In genomic region chr5:138468966-138469539, GRCh38 we compare ENCODE assay signal across 9 cellular contexts. TPM values are rescaled to one million over a fixed set of nuclear protein-coding genes. Genes with fewer than 3 reads are reported as not detected.
A peak's percentile ranks its signal among the peaks of the same experiment; 100 is the strongest.
DNase-seq lines count a peak whose midpoint lies in the region; ATAC-seq and TF ChIP-seq lines count a peak whose summit lies in the region.
"Had no signal": no experiment of that assay in that cellular context is flagged by ENCODE, and none has a peak within 500 bp of the region (broad histone marks: within the 10 kb centered on the region; RNA-seq: fewer than 3 reads in every experiment).

No MANE protein-coding gene starts in this region.

- no peaks in the 10 kb centered on the region for H3K9me3 ChIP-seq in CD8-positive, alpha-beta T cell (ENCODE audit: low read length)
- no peaks in the 10 kb centered on the region for H3K9me3 ChIP-seq in testis

- no peak for ATAC-seq in CD8-positive, alpha-beta T cell
- ATAC-seq in omental fat pad (ENCODE audit: low FRiP score) = peak; percentile 6
- ATAC-seq: T-cell had no signal

- H3K27ac ChIP-seq in CD8-positive, alpha-beta T cell (ENCODE audit: low read depth, low read length) = no peak overlapping the region
- no peak overlapping the region for H3K27ac ChIP-seq in testis

- peak overlapping the region; percentile 55 for H3K27ac Mint-ChIP-seq in CD8-positive, alpha-beta T cell
- H3K27ac Mint-ChIP-seq in HFFc6 (peak overlapping the region; percentile 97), chondrocyte (ENCODE audit: unreplicated experiment) (peak overlapping the region; percentile 65)

- DNase-seq in CD8-positive, alpha-beta T cell = no peak
- DNase-seq in HFFc6 (no peak), chondrocyte (ENCODE audit: low spot score) (no peak), omental fat pad (ENCODE audit: low spot score) (no peak), testis (no peak), GOT3 (lab: John Stamatoyannopoulos, UW) (no peak), NCI-H1417 treated with DMSO at 0.1 percent for 48 hours (lab: John Stamatoyannopoulos, UW) (no peak)
- DNase-seq: T-cell had no signal

- TF ChIP-seq POLR2A in testis (IDR thresholded peaks at IDR 0.05) = no peak

- H3K27me3 ChIP-seq in CD8-positive, alpha-beta T cell (ENCODE audit: insufficient read depth, low read length) = no peaks in the 10 kb centered on the region
- H3K27me3 ChIP-seq in testis = no peaks in the 10 kb centered on the region

- POLR2A ChIA-PET in CD8-positive, alpha-beta T cell (lab: Charles Lee) = no interaction called here

- 84 to 88% methylated on average over 8 of the region's 8 CpGs for WGBS in testis, 2 donors

- peaks cover 20% of the 10 kb centered on the region for H3K4me1 ChIP-seq in CD8-positive, alpha-beta T cell (ENCODE audit: insufficient read depth, low read length)
- H3K4me1 ChIP-seq in testis = peaks cover 5% of the 10 kb centered on the region

- H3K36me3 Mint-ChIP-seq in CD8-positive, alpha-beta T cell = peaks cover 16% of the 10 kb centered on the region
- peaks cover 26% of the 10 kb centered on the region for H3K36me3 Mint-ChIP-seq in HFFc6 (ENCODE audit: low read depth)
- peaks cover 19% of the 10 kb centered on the region for H3K36me3 Mint-ChIP-seq in chondrocyte (ENCODE audit: low read depth)

- no peaks in the 10 kb centered on the region for H3K27me3 Mint-ChIP-seq in CD8-positive, alpha-beta T cell (ENCODE audit: low read depth)
- peaks cover 77% of the 10 kb centered on the region for H3K27me3 Mint-ChIP-seq in HFFc6 (ENCODE audit: insufficient read depth)
- H3K27me3 Mint-ChIP-seq in chondrocyte (ENCODE audit: low read depth) = no peaks in the 10 kb centered on the region
- H3K27me3 Mint-ChIP-seq: memory B cell, T-cell had no signal

- H3K4me1 Mint-ChIP-seq in CD8-positive, alpha-beta T cell (ENCODE audit: low read depth) = peaks cover 25% of the 10 kb centered on the region
- H3K4me1 Mint-ChIP-seq in HFFc6 (ENCODE audit: low read depth) = peaks cover 31% of the 10 kb centered on the region
- H3K4me1 Mint-ChIP-seq in chondrocyte (ENCODE audit: low read depth) = peaks cover 24% of the 10 kb centered on the region

- intact Hi-C loops in CD8-positive, alpha-beta T cell (cut with DNase I, micrococcal nuclease) = loop anchor here (5.0 kb wide), 2 partner anchors 132 to 1093 kb away; partner anchors contain the start of genes FAM53C (in 1 of the 2) and UBE2D2 (in 1 of the 2)
- intact Hi-C loops in testis (cut with DNase I; ENCODE audit: low total_unique reads) = no loop called here

- peak overlapping the region; percentile 13 for H3K4me3 Mint-ChIP-seq in CD8-positive, alpha-beta T cell
- H3K4me3 Mint-ChIP-seq in HFFc6 = peak overlapping the region; percentile 89
- peak overlapping the region; percentile 38 for H3K4me3 Mint-ChIP-seq in chondrocyte (ENCODE audit: unreplicated experiment)

- TF ChIP-seq CTCF in CD8-positive, alpha-beta T cell (IDR thresholded peaks at IDR 0.05) = no peak
- TF ChIP-seq CTCF in HFFc6 (IDR thresholded peaks at IDR 0.05) (no peak), chondrocyte (IDR thresholded peaks at IDR 0.05) (no peak), omental fat pad (IDR thresholded peaks at IDR 0.05) (no peak), testis (IDR thresholded peaks at IDR 0.05) (no peak)

- H3K9me3 Mint-ChIP-seq in CD8-positive, alpha-beta T cell = no peaks in the 10 kb centered on the region
- H3K9me3 Mint-ChIP-seq in HFFc6 (peaks cover 63% of the 10 kb centered on the region), chondrocyte (ENCODE audit: low read depth) (no peaks in the 10 kb centered on the region)
- H3K9me3 Mint-ChIP-seq: memory B cell, T-cell had no signal

- CTCF ChIA-PET in CD8-positive, alpha-beta T cell (lab: Charles Lee) = interaction anchor here (0.6 to 2.1 kb wide), 4 partner anchors 19 to 35 kb away, joined by 3 to 6 read pairs (median 4); no protein-coding TSS in a partner anchor

- no peak overlapping the region for H3K4me3 ChIP-seq in CD8-positive, alpha-beta T cell (ENCODE audit: low read depth, low read length)
- H3K4me3 ChIP-seq in testis = no peak overlapping the region

- no peaks in the 10 kb centered on the region for H3K36me3 ChIP-seq in CD8-positive, alpha-beta T cell (ENCODE audit: insufficient read depth, low read length)
- no peaks in the 10 kb centered on the region for H3K36me3 ChIP-seq in testis (ENCODE audit: low read depth, missing control alignments)

RNA-seq across cellular contexts. Expression of gene EGR1, which starts 3.8 kb away (rescaled TPM):
- 10 to 100 TPM; 12.1 to 12.7 TPM for total RNA-seq in CD8-positive, alpha-beta T cell
- 100 to 1,000 TPM in 5 of 6 experiments, 10 to 100 TPM in 1; 58.3 to 156 (median 135) TPM for total RNA-seq in HFFc6 (2021; fragmentation: NEBNext Ultra II Directional; extraction: Animal tissue kit (Norgen Biotek cat#: 25700))
- total RNA-seq in chondrocyte (47.6 to 103 TPM (median 82.5 TPM) in 3 replicates), omental fat pad (100 to 1,000 TPM in 3 of 4 donors, 10 to 100 TPM in 1; 95.1 to 280 (median 157) TPM), testis (10 to 100 TPM in 1 of 2 donors, 1 to 10 TPM in 1; 8.7 to 11.9 TPM)
- 63.6 TPM for polyA plus RNA-seq in testis (ENCODE audit: insufficient read depth, low read depth, low replicate concordance)

RNA-seq across cellular contexts. Expression of gene REEP2, which starts 30.2 kb away (rescaled TPM):
- total RNA-seq in CD8-positive, alpha-beta T cell = under 1 TPM in 1 of 2 experiments, not detected in 1; 0.19 TPM
- total RNA-seq in HFFc6 (2021; fragmentation: NEBNext Ultra II Directional; extraction: Animal tissue kit (Norgen Biotek cat#: 25700)) = 10 to 100 TPM; 27.8 to 36.6 (median 33.2) TPM
- 30.2 to 35.1 TPM (median 34.6 TPM) in 3 replicates for total RNA-seq in chondrocyte
- total RNA-seq in omental fat pad = 1 to 10 TPM in 3 of 4 donors, under 1 TPM in 1; 0.84 to 7.0 (median 2.0) TPM
- total RNA-seq in testis = 10 to 100 TPM; 15.7 to 18.3 TPM
- polyA plus RNA-seq in testis (ENCODE audit: insufficient read depth, low read depth, low replicate concordance) = 13.5 TPM

Comparison
In these comparisons a context has a peak if more than half of its experiments do, and no peak if none do; other contexts are left out.
1. H3K4me3 Mint-ChIP-seq: peak in every context shown above with its lines; median percentile 89 in HFFc6; 38 in chondrocyte; 13 in CD8-positive, alpha-beta T cell.